ENCODE assay signal across 8 cellular contexts in the genomic region with DNA sequence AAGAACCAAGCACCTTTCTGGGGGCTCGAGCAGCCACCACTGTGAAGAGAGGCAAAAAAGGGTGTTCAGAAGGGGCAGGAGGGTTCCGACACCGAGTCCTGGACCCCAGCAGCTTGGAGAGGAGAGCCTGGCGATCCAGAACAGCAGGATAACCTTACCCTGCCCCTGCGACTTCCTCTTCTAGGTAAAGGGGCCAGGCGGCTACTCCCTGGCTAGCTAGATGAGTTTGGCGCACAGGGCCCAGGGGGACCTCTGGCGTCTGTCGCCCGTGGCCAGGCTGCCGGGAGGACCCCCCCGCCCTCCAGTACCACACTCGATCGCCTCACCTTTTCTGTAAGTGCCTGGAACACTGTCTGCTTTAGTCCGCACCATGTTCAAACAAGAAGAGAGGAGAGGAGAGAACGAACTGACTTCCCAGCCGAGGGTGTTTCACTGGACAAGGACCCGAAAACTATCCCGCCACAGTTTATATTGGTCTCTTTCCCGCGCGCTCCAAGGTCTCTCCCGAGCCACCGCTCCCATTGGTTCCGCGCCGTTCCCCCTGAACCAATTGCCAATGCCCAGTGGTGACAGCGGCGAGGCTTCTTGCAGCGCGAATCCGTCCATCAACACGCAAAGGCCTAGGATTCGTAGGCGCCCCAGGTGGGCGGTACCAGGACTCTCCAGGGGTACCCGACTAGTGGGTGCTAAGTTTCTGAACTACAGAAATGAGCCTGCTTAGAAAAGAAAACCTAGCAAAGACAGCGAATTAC. TPM values are rescaled to one million over a fixed set of nuclear protein-coding genes. Genes with fewer than 3 reads are reported as not detected.
DNase-seq lines count a peak whose midpoint lies in the region; TF ChIP-seq lines count a peak whose summit lies in the region.

A gene with protein sequence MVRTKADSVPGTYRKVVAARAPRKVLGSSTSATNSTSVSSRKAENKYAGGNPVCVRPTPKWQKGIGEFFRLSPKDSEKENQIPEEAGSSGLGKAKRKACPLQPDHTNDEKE (minus strand): TSS at position 442 of the 752 bp plus-strand sequence. CDS start 70 bp downstream, at position 372.

- TF ChIP-seq CTCF in HFF-Myc (IDR thresholded peaks at IDR 0.05; ENCODE audit: low read depth, low read length, missing control alignments): no peak

- H3K27ac ChIP-seq in SJSA1: peak within 1 kb of the TSS; percentile 67

- H3K9me3 ChIP-seq in SJSA1 (replicated peaks) (no peaks in the 10 kb centered on the region), neuron (ENCODE audit: low read length) (no peaks in the 10 kb centered on the region)

- H3K36me3 ChIP-seq in SJSA1: peaks cover 17% of the 10 kb centered on the region
- H3K36me3 ChIP-seq in neuron (ENCODE audit: insufficient read depth, low read length): peaks cover 6% of the 10 kb centered on the region

- peak; percentile 88 for DNase-seq in GM04504 (ENCODE audit: low read depth)
- DNase-seq in HFF-Myc (ENCODE audit: extremely low read depth, low read depth): peak; percentile 90
- peak; percentile 96 for DNase-seq in MV-4-11 (lab: John Stamatoyannopoulos, UW)
- DNase-seq in SJSA1 (ENCODE audit: low read depth in 1 of 2, low spot score in 2 of 2): peak; percentile 89 to 97
- DNase-seq in activated gamma-delta T cell treated with anti-CD3 and anti-CD28 coated beads, Interleukin-2, amount 50 U/mL, for 16 hours (ENCODE audit: low read depth): peak; percentile 89
- peak; percentile 95 for DNase-seq in foreskin melanocyte
- DNase-seq in stromal cell of bone marrow (ENCODE audit: low read depth): peak; percentile 95

- H3K27me3 ChIP-seq in SJSA1 (replicated peaks): no peaks in the 10 kb centered on the region
- H3K27me3 ChIP-seq in neuron (ENCODE audit: insufficient read depth, low read length): no peaks in the 10 kb centered on the region

- H3K4me3 ChIP-seq in HFF-Myc (replicated peaks; ENCODE audit: low read depth, low read length) (peak within 1 kb of the TSS; percentile 75), SJSA1 (peak within 1 kb of the TSS; percentile 54), neuron (ENCODE audit: low read length) (peak within 1 kb of the TSS; percentile 89)

- H2AFZ ChIP-seq in neuron (ENCODE audit: low read depth, low read length): peak within 1 kb of the TSS; percentile 73

- H3K4me1 ChIP-seq in SJSA1 (replicated peaks) (peaks cover 21% of the 10 kb centered on the region), neuron (ENCODE audit: insufficient read depth, low read length) (peaks cover 10% of the 10 kb centered on the region)

RNA-seq across cellular contexts. Expression of the gene that starts here (rescaled TPM):
- 116 and 125 TPM in 2 replicates for total RNA-seq in SJSA1 (2014; rRNA removed; shearing (Covaris generic))

Comparison
In these comparisons a context has a peak if more than half of its experiments do, and no peak if none do; other contexts are left out.
1. Peak in every context shown above with its lines: DNase-seq, H3K4me3 ChIP-seq and H3K27ac ChIP-seq.